17 cellular contexts compared by ENCODE assay signal in the genomic region with DNA sequence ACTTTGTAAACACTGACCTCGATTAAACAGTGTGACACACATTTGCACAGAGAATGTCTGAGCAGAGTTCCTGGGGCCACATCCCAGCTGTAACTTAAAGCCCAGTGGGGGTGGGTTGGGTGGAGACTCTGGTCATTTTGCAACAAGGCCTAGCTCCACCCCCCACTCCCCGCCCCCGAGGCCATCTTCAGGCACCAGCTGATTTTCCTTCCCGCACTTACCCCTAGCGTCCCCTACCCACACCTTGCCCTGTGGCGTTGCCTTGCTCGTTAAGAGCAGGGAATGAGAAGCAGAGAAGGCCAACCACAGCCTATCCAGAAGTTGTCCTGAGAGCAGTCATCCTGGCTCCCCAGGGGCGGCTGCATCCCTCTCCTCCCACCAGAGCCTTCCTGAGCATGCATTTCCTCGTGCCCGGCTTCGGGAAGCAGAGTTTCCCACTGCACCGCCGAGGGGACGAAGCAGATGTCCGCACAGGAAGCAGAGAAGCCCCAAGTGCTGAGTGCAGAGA.
DNase-seq lines count a peak whose midpoint lies in the region; ATAC-seq and TF ChIP-seq lines count a peak whose summit lies in the region.
"Had no signal": no experiment of that assay in that cellular context is flagged by ENCODE, and none has a peak within 500 bp of the region (broad histone marks: within the 10 kb centered on the region; RNA-seq: fewer than 3 reads in every experiment).

No MANE protein-coding gene starts in this region.

- peaks cover 49% of the 10 kb centered on the region for H3K4me1 ChIP-seq in SJCRH30
- H3K4me1 ChIP-seq: SJSA1 had no signal

- peak overlapping the region; percentile 95 for H3K27ac Mint-ChIP-seq in nephron progenitor cell
- no peak overlapping the region for H3K27ac Mint-ChIP-seq in activated CD4-positive, alpha-beta memory T cell treated with anti-CD3 and anti-CD28 coated beads for 36 hours
- H3K27ac Mint-ChIP-seq: activated naive CD8-positive, alpha-beta T cell had no signal

- H3K36me3 Mint-ChIP-seq in nephron progenitor cell (ENCODE audit: low read depth), result no peaks in the 10 kb centered on the region
- H3K36me3 Mint-ChIP-seq in activated CD4-positive, alpha-beta memory T cell treated with anti-CD3 and anti-CD28 coated beads for 36 hours, result no peaks in the 10 kb centered on the region
- H3K36me3 Mint-ChIP-seq: activated naive CD8-positive, alpha-beta T cell; naive B cell had no signal

- intact Hi-C loops in activated CD4-positive, alpha-beta memory T cell treated with anti-CD3 and anti-CD28 coated beads for 36 hours (cut with micrococcal nuclease), result no loop called here

- no peak for TF ChIP-seq CTCF in foreskin fibroblast (IDR thresholded peaks at IDR 0.05; ENCODE audit: low read depth, low read length)
- no peak for TF ChIP-seq CTCF in nephron progenitor cell (IDR thresholded peaks at IDR 0.05)

- no peaks in the 10 kb centered on the region for H3K27me3 ChIP-seq in SJCRH30
- H3K27me3 ChIP-seq: esophagus squamous epithelium, SJSA1, tibial artery had no signal

- no peaks in the 10 kb centered on the region for H3K9me3 ChIP-seq in SJCRH30 (replicated peaks)
- H3K9me3 ChIP-seq: esophagus squamous epithelium, SJSA1, tibial artery had no signal

- POLR2A ChIA-PET in activated CD4-positive, alpha-beta memory T cell treated with anti-CD3 and anti-CD28 coated beads for 36 hours (lab: Charles Lee), result no interaction called here

- peak; percentile 31 for DNase-seq in CD1c-positive myeloid dendritic cell (ENCODE audit: extremely low spot score)
- DNase-seq in SJCRH30, result peak; percentile 34 to 44
- peak; percentile 55 to 81 for DNase-seq in foreskin fibroblast
- DNase-seq in nephron progenitor cell, result no peak
- no peak for DNase-seq in central memory CD4-positive, alpha-beta T cell
- no peak for DNase-seq in activated CD4-positive, alpha-beta memory T cell treated with anti-CD3 and anti-CD28 coated beads for 36 hours
- no peak for DNase-seq in NCI-H128 (lab: John Stamatoyannopoulos, UW; ENCODE audit: unreplicated experiment)
- DNase-seq: activated CD4-positive, alpha-beta T cell treated with anti-CD3 and anti-CD28 coated beads, Interleukin-2, amount 50 U/mL, for 1 hour; esophagus squamous epithelium; HCEC 1CT; naive B cell; NCI-H2081 had no signal

- CTCF ChIA-PET in activated CD4-positive, alpha-beta memory T cell treated with anti-CD3 and anti-CD28 coated beads for 36 hours (lab: Charles Lee), result no interaction called here

- no peaks in the 10 kb centered on the region for H3K36me3 ChIP-seq in SJCRH30
- H3K36me3 ChIP-seq: esophagus squamous epithelium, tibial artery had no signal

- no peak overlapping the region for H3K27ac ChIP-seq in SJCRH30
- H3K27ac ChIP-seq: HL-60, SJSA1, tibial artery had no signal

- peaks cover 80% of the 10 kb centered on the region for H3K4me1 Mint-ChIP-seq in nephron progenitor cell
- no peaks in the 10 kb centered on the region for H3K4me1 Mint-ChIP-seq in activated CD4-positive, alpha-beta memory T cell treated with anti-CD3 and anti-CD28 coated beads for 36 hours (ENCODE audit: low read depth)

- no peaks in the 10 kb centered on the region for H3K9me3 Mint-ChIP-seq in nephron progenitor cell
- H3K9me3 Mint-ChIP-seq in activated CD4-positive, alpha-beta memory T cell treated with anti-CD3 and anti-CD28 coated beads for 36 hours, result no peaks in the 10 kb centered on the region
- H3K9me3 Mint-ChIP-seq: naive B cell had no signal

- ATAC-seq in HG03039 (IDR thresholded peaks at IDR 0.05; ENCODE audit: unreplicated experiment), result no peak

- no peaks in the 10 kb centered on the region for H3K27me3 Mint-ChIP-seq in nephron progenitor cell (ENCODE audit: low read depth, poor library complexity)
- peaks cover 6% of the 10 kb centered on the region for H3K27me3 Mint-ChIP-seq in activated CD4-positive, alpha-beta memory T cell treated with anti-CD3 and anti-CD28 coated beads for 36 hours
- H3K27me3 Mint-ChIP-seq: activated naive CD8-positive, alpha-beta T cell; naive B cell had no signal

- H3K4me3 ChIP-seq in SJCRH30 (no peak overlapping the region), foreskin fibroblast (ENCODE audit: low read depth in 1 of 2, low read length in 2 of 2) (peak overlapping the region in 1 of 2 donors; percentile 21)
- H3K4me3 ChIP-seq: SJSA1, tibial artery had no signal

- peak overlapping the region; percentile 64 for H3K4me3 Mint-ChIP-seq in nephron progenitor cell
- no peak overlapping the region for H3K4me3 Mint-ChIP-seq in activated CD4-positive, alpha-beta memory T cell treated with anti-CD3 and anti-CD28 coated beads for 36 hours
- H3K4me3 Mint-ChIP-seq: activated naive CD8-positive, alpha-beta T cell had no signal

Comparison
In these comparisons a context has a peak if more than half of its experiments do, and no peak if none do; other contexts are left out.
1. DNase-seq: peak in CD1c-positive myeloid dendritic cell (single experiment), SJCRH30 (2 of 2) and foreskin fibroblast (2 of 2); none in nephron progenitor cell (single experiment), central memory CD4-positive, alpha-beta T cell (single experiment), activated CD4-positive, alpha-beta memory T cell treated with anti-CD3 and anti-CD28 coated beads for 36 hours (single experiment) and NCI-H128 (single experiment).